Comparison of ENCODE assay signal across 1 cellular context in genomic region chr7:16816820-16817219, GRCh38.
TF ChIP-seq lines count a peak whose summit lies in the region.

No MANE protein-coding gene starts in this region.

TF ChIP-seq in K562, 482 proteins besides CTCF, POLR2A, EP300 and RAD21 (continued from another document):
- TF ChIP-seq ZHX1 (conservative IDR thresholded peaks at IDR 0.05; ENCODE audit: low read length) = no peak
- TF ChIP-seq PURB (CRISPR knock-in tag; IDR thresholded peaks at IDR 0.05; ENCODE audit: low read depth) = no peak
- TF ChIP-seq ZNF586 (CRISPR knock-in tag; conservative IDR thresholded peaks at IDR 0.05) = no peak
- TF ChIP-seq SFPQ (IDR thresholded peaks at IDR 0.05; ENCODE audit: low read depth, low read length) = no peak
- TF ChIP-seq GTF2F1 (IDR thresholded peaks at IDR 0.05; ENCODE audit: low read depth, low read length) = no peak
- no peak for TF ChIP-seq ZNF589 (CRISPR knock-in tag; IDR thresholded peaks at IDR 0.05; ENCODE audit: low read depth)
- TF ChIP-seq ZNF23 (CRISPR knock-in tag; IDR thresholded peaks at IDR 0.05) = no peak
- TF ChIP-seq CBFA2T2 (conservative IDR thresholded peaks at IDR 0.05) = no peak
- no peak for TF ChIP-seq SOX6 (IDR thresholded peaks at IDR 0.05)
